In the genomic region with DNA sequence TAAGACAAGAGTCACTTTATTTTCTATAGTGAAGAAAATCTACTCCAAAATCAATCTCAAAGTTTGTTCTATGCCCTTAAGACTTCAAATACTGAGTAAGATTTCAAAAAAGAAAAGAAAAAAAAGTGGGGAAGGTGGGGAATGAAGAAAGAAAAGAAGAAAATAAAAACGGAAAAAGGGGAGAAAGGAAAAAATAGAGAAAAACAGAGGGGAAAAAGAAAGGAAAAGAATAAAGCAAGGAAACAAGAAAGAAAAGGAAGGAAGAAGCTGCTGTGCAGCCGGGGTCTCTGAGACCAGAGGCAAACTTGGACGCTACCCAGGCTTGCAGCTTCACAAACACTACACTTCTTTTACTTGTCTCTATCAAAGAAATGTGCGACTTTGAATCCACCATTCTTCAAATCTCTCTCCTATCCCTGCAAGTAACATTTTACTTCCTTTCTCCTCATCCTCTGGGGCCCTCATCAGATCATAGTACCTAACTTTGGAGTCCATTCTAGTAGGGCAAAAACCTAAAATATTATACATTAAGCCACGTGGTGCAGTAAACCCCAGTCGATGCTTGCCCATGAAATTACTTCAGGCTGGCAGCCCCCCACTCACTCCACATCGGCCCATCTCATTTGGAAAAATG, we compare ENCODE assay signal across 10 cellular contexts.
DNase-seq lines count a peak whose midpoint lies in the region; ATAC-seq lines count a peak whose summit lies in the region.
"Had no signal": no experiment of that assay in that cellular context is flagged by ENCODE, and none has a peak within 500 bp of the region (broad histone marks: within the 10 kb centered on the region; RNA-seq: fewer than 3 reads in every experiment).

No MANE protein-coding gene starts in this region.

- peaks cover 80% of the 10 kb centered on the region for H3K4me1 Mint-ChIP-seq in activated CD8-positive, alpha-beta T cell treated with anti-CD3 and anti-CD28 coated beads, Interleukin-2, amount 10 ng/mL, durations not matched to agents 7 days and 5 days (ENCODE audit: low read depth)
- H3K4me1 Mint-ChIP-seq in stimulated activated effector memory CD8-positive, alpha-beta T cell treated with anti-CD3 and anti-CD28 coated beads, Interleukin-12 subunit alpha, Interleukin-12 subunit beta, amount 100 ng/mL, for 72 hours = peaks cover 64% of the 10 kb centered on the region

- H3K27me3 ChIP-seq in iPS DF 6.9 (ENCODE audit: control insufficient read depth, insufficient read depth, low read length) = no peaks in the 10 kb centered on the region

- H3K9me3 Mint-ChIP-seq in activated CD8-positive, alpha-beta T cell treated with anti-CD3 and anti-CD28 coated beads, Interleukin-2, amount 10 ng/mL, durations not matched to agents 7 days and 5 days (ENCODE audit: insufficient read depth) = no peaks in the 10 kb centered on the region
- no peaks in the 10 kb centered on the region for H3K9me3 Mint-ChIP-seq in stimulated activated effector memory CD8-positive, alpha-beta T cell treated with anti-CD3 and anti-CD28 coated beads, Interleukin-12 subunit alpha, Interleukin-12 subunit beta, amount 100 ng/mL, for 72 hours

- CTCF ChIA-PET in activated CD8-positive, alpha-beta T cell treated with anti-CD3 and anti-CD28 coated beads, Interleukin-2, amount 10 ng/mL, durations not matched to agents 7 days and 5 days (lab: Charles Lee) = interaction anchor here (0.8 to 4.5 kb wide), 14 partner anchors 53 to 753 kb away, joined by 3 to 18 read pairs (median 5); no protein-coding TSS in a partner anchor

- DNase-seq in NCI-H748 (lab: John Stamatoyannopoulos, UW; ENCODE audit: unreplicated experiment) = peak; percentile 59
- no peak for DNase-seq in NCI-H748 treated with DMSO at 0.1 percent for 48 hours (lab: John Stamatoyannopoulos, UW)
- peak; percentile 27 for DNase-seq in activated CD8-positive, alpha-beta T cell treated with anti-CD3 and anti-CD28 coated beads, Interleukin-2, amount 10 ng/mL, durations not matched to agents 7 days and 5 days
- no peak for DNase-seq in iPS DF 6.9 (ENCODE audit: low read depth, low spot score)
- DNase-seq in stimulated activated effector memory CD8-positive, alpha-beta T cell treated with anti-CD3 and anti-CD28 coated beads, Interleukin-12 subunit alpha, Interleukin-12 subunit beta, amount 100 ng/mL, for 72 hours (ENCODE audit: low spot score in 2 of 2) = no peak
- no peak for DNase-seq in kidney tubule cell (ENCODE audit: low spot score)

- no peak for ATAC-seq in activated CD8-positive, alpha-beta T cell treated with anti-CD3 and anti-CD28 coated beads, Interleukin-2, amount 10 ng/mL, durations not matched to agents 7 days and 5 days
- no peak for ATAC-seq in stimulated activated effector memory CD8-positive, alpha-beta T cell treated with anti-CD3 and anti-CD28 coated beads, Interleukin-12 subunit alpha, Interleukin-12 subunit beta, amount 100 ng/mL, for 72 hours
- no peak for ATAC-seq in GM18868 (IDR thresholded peaks at IDR 0.05; ENCODE audit: unreplicated experiment)
- ATAC-seq in HG03135 (IDR thresholded peaks at IDR 0.05; ENCODE audit: unreplicated experiment) = no peak

- H3K27ac ChIP-seq in iPS DF 6.9 (ENCODE audit: low read length) = no peak overlapping the region
- H3K27ac ChIP-seq: 22Rv1, KMS-11 had no signal

- no peaks in the 10 kb centered on the region for H3K27me3 Mint-ChIP-seq in activated CD8-positive, alpha-beta T cell treated with anti-CD3 and anti-CD28 coated beads, Interleukin-2, amount 10 ng/mL, durations not matched to agents 7 days and 5 days (ENCODE audit: low read depth)

- H3K4me3 Mint-ChIP-seq in activated CD8-positive, alpha-beta T cell treated with anti-CD3 and anti-CD28 coated beads, Interleukin-2, amount 10 ng/mL, durations not matched to agents 7 days and 5 days = peak overlapping the region; percentile 89
- peak overlapping the region; percentile 65 for H3K4me3 Mint-ChIP-seq in stimulated activated effector memory CD8-positive, alpha-beta T cell treated with anti-CD3 and anti-CD28 coated beads, Interleukin-12 subunit alpha, Interleukin-12 subunit beta, amount 100 ng/mL, for 72 hours

- H3K4me1 ChIP-seq in iPS DF 6.9 (ENCODE audit: control insufficient read depth, insufficient read depth, low read length) = peaks cover 3% of the 10 kb centered on the region; the same call in 1 of the 2 replicates

- peaks cover 8% of the 10 kb centered on the region for H3K36me3 Mint-ChIP-seq in activated CD8-positive, alpha-beta T cell treated with anti-CD3 and anti-CD28 coated beads, Interleukin-2, amount 10 ng/mL, durations not matched to agents 7 days and 5 days (ENCODE audit: low read depth)
- H3K36me3 Mint-ChIP-seq in stimulated activated effector memory CD8-positive, alpha-beta T cell treated with anti-CD3 and anti-CD28 coated beads, Interleukin-12 subunit alpha, Interleukin-12 subunit beta, amount 100 ng/mL, for 72 hours = no peaks in the 10 kb centered on the region

- no peaks in the 10 kb centered on the region for H3K36me3 ChIP-seq in iPS DF 6.9 (ENCODE audit: control insufficient read depth, insufficient read depth, low read length)

- H3K9me3 ChIP-seq in iPS DF 6.9 (ENCODE audit: control insufficient read depth, insufficient read depth, low read length) = no peaks in the 10 kb centered on the region

- POLR2A ChIA-PET in activated CD8-positive, alpha-beta T cell treated with anti-CD3 and anti-CD28 coated beads, Interleukin-2, amount 10 ng/mL, durations not matched to agents 7 days and 5 days (lab: Charles Lee) = interaction anchor here (0.6 to 2.7 kb wide), 3 partner anchors 188 to 281 kb away, joined by 3 to 10 read pairs (median 4); no protein-coding TSS in a partner anchor

- H3K27ac Mint-ChIP-seq in activated CD8-positive, alpha-beta T cell treated with anti-CD3 and anti-CD28 coated beads, Interleukin-2, amount 10 ng/mL, durations not matched to agents 7 days and 5 days = peak overlapping the region; percentile 88
- no peak overlapping the region for H3K27ac Mint-ChIP-seq in stimulated activated effector memory CD8-positive, alpha-beta T cell treated with anti-CD3 and anti-CD28 coated beads, Interleukin-12 subunit alpha, Interleukin-12 subunit beta, amount 100 ng/mL, for 72 hours

- WGBS in iPS DF 6.9 (ENCODE audit: insufficient coverage, insufficient read length) = 100% methylated on average over 1 of the region's 7 CpGs

- H3K4me3 ChIP-seq in iPS DF 6.9 (ENCODE audit: low read length) = peak overlapping the region; percentile 17; the same call in 1 of the 2 replicates

Comparison
In these comparisons a context has a peak if more than half of its experiments do, and no peak if none do; other contexts are left out.
1. DNase-seq: peak in NCI-H748 (single experiment) and activated CD8-positive, alpha-beta T cell treated with anti-CD3 and anti-CD28 coated beads, Interleukin-2, amount 10 ng/mL, durations not matched to agents 7 days and 5 days (single experiment); none in NCI-H748 treated with DMSO at 0.1 percent for 48 hours (single experiment), iPS DF 6.9 (single experiment), stimulated activated effector memory CD8-positive, alpha-beta T cell treated with anti-CD3 and anti-CD28 coated beads, Interleukin-12 subunit alpha, Interleukin-12 subunit beta, amount 100 ng/mL, for 72 hours (0 of 2) and kidney tubule cell (single experiment).